In the genomic region with DNA sequence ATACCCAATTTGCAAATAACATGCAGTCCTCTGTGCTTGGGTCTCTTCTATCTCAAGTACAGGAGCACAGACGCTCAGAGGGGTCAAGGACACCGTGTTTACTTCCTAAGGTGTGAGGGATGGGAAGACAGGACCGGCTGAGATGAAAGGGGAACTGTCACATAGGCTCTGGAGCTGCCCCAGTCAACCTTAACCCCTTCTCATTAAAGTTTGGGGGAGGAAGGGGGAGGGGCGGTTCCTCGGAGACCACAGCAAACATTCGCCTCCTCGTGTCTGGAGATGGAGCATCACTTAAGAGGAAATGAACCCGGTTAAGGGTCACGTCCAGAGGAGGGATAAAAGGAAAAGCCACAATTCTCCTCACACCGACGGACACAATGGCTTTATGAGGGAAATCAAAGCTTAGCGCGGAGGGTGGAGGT, we compare ENCODE assay signal across 1 cellular context.
TF ChIP-seq lines count a peak whose summit lies in the region.

No MANE protein-coding gene starts in this region.

TF ChIP-seq in HepG2, 621 proteins besides CTCF, POLR2A, EP300 and RAD21 (continued from another document and continues in another):
- TF ChIP-seq, protein P1, sequence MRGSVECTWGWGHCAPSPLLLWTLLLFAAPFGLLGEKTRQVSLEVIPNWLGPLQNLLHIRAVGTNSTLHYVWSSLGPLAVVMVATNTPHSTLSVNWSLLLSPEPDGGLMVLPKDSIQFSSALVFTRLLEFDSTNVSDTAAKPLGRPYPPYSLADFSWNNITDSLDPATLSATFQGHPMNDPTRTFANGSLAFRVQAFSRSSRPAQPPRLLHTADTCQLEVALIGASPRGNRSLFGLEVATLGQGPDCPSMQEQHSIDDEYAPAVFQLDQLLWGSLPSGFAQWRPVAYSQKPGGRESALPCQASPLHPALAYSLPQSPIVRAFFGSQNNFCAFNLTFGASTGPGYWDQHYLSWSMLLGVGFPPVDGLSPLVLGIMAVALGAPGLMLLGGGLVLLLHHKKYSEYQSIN (CRISPR knock-in tag; IDR thresholded peaks at IDR 0.05; ENCODE audit: borderline replicate concordance), result no peak
- no peak for TF ChIP-seq ZSCAN31 (CRISPR knock-in tag; IDR thresholded peaks at IDR 0.05; ENCODE audit: low read depth)
- no peak for TF ChIP-seq PAX8 (CRISPR knock-in tag; IDR thresholded peaks at IDR 0.05; ENCODE audit: borderline replicate concordance)
- TF ChIP-seq, protein P2, sequence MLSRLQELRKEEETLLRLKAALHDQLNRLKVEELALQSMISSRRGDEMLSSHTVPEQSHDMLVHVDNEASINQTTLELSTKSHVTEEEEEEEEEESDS (CRISPR knock-in tag; IDR thresholded peaks at IDR 0.05; ENCODE audit: borderline replicate concordance), result no peak
- TF ChIP-seq, protein P3, sequence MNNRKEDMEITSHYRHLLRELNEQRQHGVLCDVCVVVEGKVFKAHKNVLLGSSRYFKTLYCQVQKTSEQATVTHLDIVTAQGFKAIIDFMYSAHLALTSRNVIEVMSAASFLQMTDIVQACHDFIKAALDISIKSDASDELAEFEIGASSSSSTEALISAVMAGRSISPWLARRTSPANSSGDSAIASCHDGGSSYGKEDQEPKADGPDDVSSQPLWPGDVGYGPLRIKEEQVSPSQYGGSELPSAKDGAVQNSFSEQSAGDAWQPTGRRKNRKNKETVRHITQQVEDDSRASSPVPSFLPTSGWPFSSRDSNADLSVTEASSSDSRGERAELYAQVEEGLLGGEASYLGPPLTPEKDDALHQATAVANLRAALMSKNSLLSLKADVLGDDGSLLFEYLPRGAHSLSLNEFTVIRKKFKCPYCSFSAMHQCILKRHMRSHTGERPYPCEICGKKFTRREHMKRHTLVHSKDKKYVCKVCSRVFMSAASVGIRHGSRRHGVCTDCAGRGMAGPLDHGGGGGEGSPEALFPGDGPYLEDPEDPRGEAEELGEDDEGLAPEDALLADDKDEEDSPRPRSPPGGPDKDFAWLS (CRISPR knock-in tag; IDR thresholded peaks at IDR 0.05; ENCODE audit: borderline replicate concordance), result no peak
- TF ChIP-seq ELF1 (CRISPR knock-in tag; IDR thresholded peaks at IDR 0.05), result no peak
- TF ChIP-seq, protein P4, sequence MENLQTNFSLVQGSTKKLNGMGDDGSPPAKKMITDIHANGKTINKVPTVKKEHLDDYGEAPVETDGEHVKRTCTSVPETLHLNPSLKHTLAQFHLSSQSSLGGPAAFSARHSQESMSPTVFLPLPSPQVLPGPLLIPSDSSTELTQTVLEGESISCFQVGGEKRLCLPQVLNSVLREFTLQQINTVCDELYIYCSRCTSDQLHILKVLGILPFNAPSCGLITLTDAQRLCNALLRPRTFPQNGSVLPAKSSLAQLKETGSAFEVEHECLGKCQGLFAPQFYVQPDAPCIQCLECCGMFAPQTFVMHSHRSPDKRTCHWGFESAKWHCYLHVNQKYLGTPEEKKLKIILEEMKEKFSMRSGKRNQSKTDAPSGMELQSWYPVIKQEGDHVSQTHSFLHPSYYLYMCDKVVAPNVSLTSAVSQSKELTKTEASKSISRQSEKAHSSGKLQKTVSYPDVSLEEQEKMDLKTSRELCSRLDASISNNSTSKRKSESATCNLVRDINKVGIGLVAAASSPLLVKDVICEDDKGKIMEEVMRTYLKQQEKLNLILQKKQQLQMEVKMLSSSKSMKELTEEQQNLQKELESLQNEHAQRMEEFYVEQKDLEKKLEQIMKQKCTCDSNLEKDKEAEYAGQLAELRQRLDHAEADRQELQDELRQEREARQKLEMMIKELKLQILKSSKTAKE (CRISPR knock-in tag; IDR thresholded peaks at IDR 0.05; ENCODE audit: borderline replicate concordance), result peak; percentile 92
- TF ChIP-seq, protein P5, sequence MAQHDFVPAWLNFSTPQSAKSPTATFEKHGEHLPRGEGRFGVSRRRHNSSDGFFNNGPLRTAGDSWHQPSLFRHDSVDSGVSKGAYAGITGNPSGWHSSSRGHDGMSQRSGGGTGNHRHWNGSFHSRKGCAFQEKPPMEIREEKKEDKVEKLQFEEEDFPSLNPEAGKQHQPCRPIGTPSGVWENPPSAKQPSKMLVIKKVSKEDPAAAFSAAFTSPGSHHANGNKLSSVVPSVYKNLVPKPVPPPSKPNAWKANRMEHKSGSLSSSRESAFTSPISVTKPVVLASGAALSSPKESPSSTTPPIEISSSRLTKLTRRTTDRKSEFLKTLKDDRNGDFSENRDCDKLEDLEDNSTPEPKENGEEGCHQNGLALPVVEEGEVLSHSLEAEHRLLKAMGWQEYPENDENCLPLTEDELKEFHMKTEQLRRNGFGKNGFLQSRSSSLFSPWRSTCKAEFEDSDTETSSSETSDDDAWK (CRISPR knock-in tag; IDR thresholded peaks at IDR 0.05), result no peak
- no peak for TF ChIP-seq TCF12 (IDR thresholded peaks at IDR 0.05)
- no peak for TF ChIP-seq TCF12 (CRISPR knock-in tag; IDR thresholded peaks at IDR 0.05)
- no peak for TF ChIP-seq MXI1 (IDR thresholded peaks at IDR 0.05; ENCODE audit: borderline replicate concordance, low read depth, low read length)
- no peak for TF ChIP-seq ZNF10 (CRISPR knock-in tag; IDR thresholded peaks at IDR 0.05; ENCODE audit: borderline replicate concordance, low read depth)
- no peak; the same call in 1 of the 2 replicates for TF ChIP-seq ZNF205 (CRISPR knock-in tag; IDR thresholded peaks at IDR 0.05)
- peak; percentile 64; the same call in 1 of the 2 replicates for TF ChIP-seq DMAP1 (CRISPR knock-in tag; IDR thresholded peaks at IDR 0.05)
- no peak for TF ChIP-seq TARDBP (CRISPR knock-in tag; IDR thresholded peaks at IDR 0.05)
- TF ChIP-seq, protein P6, sequence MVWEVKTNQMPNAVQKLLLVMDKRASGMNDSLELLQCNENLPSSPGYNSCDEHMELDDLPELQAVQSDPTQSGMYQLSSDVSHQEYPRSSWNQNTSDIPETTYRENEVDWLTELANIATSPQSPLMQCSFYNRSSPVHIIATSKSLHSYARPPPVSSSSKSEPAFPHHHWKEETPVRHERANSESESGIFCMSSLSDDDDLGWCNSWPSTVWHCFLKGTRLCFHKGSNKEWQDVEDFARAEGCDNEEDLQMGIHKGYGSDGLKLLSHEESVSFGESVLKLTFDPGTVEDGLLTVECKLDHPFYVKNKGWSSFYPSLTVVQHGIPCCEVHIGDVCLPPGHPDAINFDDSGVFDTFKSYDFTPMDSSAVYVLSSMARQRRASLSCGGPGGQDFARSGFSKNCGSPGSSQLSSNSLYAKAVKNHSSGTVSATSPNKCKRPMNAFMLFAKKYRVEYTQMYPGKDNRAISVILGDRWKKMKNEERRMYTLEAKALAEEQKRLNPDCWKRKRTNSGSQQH (CRISPR knock-in tag; IDR thresholded peaks at IDR 0.05; ENCODE audit: low read depth), result peak; percentile 42; the same call in 1 of the 2 replicates
- no peak for TF ChIP-seq NFATC3 (CRISPR knock-in tag; IDR thresholded peaks at IDR 0.05)
- peak; percentile 67; the same call in 1 of the 2 replicates for TF ChIP-seq NFIC (IDR thresholded peaks at IDR 0.05; ENCODE audit: low read length)
- no peak for TF ChIP-seq SPEN (CRISPR knock-in tag; IDR thresholded peaks at IDR 0.05; ENCODE audit: low read depth)
- TF ChIP-seq HNF4G (IDR thresholded peaks at IDR 0.05; ENCODE audit: borderline replicate concordance, low read depth, low read length), result peak; percentile 6; the same call in 1 of the 2 replicates
- TF ChIP-seq HNF4G (CRISPR knock-in tag; IDR thresholded peaks at IDR 0.05; ENCODE audit: borderline replicate concordance, low read depth), result no peak; the same call in 1 of the 2 replicates
- TF ChIP-seq ZNF572 (CRISPR knock-in tag; IDR thresholded peaks at IDR 0.05), result no peak
- TF ChIP-seq SIN3A (IDR thresholded peaks at IDR 0.05; ENCODE audit: borderline replicate concordance, low read depth, low read length), result peak; percentile 11; the same call in 1 of the 2 replicates
- TF ChIP-seq SETDB1 (CRISPR knock-in tag; IDR thresholded peaks at IDR 0.05; ENCODE audit: borderline replicate concordance), result no peak
- TF ChIP-seq, protein P7, sequence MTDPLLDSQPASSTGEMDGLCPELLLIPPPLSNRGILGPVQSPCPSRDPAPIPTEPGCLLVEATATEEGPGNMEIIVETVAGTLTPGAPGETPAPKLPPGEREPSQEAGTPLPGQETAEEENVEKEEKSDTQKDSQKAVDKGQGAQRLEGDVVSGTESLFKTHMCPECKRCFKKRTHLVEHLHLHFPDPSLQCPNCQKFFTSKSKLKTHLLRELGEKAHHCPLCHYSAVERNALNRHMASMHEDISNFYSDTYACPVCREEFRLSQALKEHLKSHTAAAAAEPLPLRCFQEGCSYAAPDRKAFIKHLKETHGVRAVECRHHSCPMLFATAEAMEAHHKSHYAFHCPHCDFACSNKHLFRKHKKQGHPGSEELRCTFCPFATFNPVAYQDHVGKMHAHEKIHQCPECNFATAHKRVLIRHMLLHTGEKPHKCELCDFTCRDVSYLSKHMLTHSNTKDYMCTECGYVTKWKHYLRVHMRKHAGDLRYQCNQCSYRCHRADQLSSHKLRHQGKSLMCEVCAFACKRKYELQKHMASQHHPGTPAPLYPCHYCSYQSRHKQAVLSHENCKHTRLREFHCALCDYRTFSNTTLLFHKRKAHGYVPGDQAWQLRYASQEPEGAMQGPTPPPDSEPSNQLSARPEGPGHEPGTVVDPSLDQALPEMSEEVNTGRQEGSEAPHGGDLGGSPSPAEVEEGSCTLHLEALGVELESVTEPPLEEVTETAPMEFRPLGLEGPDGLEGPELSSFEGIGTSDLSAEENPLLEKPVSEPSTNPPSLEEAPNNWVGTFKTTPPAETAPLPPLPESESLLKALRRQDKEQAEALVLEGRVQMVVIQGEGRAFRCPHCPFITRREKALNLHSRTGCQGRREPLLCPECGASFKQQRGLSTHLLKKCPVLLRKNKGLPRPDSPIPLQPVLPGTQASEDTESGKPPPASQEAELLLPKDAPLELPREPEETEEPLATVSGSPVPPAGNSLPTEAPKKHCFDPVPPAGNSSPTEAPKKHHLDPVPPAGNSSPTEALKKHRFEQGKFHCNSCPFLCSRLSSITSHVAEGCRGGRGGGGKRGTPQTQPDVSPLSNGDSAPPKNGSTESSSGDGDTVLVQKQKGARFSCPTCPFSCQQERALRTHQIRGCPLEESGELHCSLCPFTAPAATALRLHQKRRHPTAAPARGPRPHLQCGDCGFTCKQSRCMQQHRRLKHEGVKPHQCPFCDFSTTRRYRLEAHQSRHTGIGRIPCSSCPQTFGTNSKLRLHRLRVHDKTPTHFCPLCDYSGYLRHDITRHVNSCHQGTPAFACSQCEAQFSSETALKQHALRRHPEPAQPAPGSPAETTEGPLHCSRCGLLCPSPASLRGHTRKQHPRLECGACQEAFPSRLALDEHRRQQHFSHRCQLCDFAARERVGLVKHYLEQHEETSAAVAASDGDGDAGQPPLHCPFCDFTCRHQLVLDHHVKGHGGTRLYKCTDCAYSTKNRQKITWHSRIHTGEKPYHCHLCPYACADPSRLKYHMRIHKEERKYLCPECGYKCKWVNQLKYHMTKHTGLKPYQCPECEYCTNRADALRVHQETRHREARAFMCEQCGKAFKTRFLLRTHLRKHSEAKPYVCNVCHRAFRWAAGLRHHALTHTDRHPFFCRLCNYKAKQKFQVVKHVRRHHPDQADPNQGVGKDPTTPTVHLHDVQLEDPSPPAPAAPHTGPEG (CRISPR knock-in tag; IDR thresholded peaks at IDR 0.05), result no peak
- TF ChIP-seq MTF2 (CRISPR knock-in tag; IDR thresholded peaks at IDR 0.05; ENCODE audit: borderline replicate concordance), result no peak
- no peak for TF ChIP-seq SMYD3 (CRISPR knock-in tag; IDR thresholded peaks at IDR 0.05)
- TF ChIP-seq, protein P8, sequence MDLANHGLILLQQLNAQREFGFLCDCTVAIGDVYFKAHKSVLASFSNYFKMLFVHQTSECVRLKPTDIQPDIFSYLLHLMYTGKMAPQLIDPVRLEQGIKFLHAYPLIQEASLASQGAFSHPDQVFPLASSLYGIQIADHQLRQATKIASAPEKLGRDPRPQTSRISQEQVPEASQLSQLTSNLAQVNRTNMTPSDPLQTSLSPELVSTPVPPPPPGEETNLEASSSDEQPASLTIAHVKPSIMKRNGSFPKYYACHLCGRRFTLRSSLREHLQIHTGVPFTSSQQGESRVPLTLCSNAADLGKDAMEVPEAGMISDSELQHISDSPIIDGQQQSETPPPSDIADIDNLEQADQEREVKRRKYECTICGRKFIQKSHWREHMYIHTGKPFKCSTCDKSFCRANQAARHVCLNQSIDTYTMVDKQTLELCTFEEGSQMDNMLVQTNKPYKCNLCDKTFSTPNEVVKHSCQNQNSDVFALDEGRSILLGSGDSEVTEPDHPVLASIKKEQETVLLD (CRISPR knock-in tag; IDR thresholded peaks at IDR 0.05; ENCODE audit: low read depth), result 0 out of 2 replicates have a peak, but pooled peaks have one; percentile 16
- TF ChIP-seq SRY (CRISPR knock-in tag; IDR thresholded peaks at IDR 0.05), result no peak
- TF ChIP-seq, protein P9, sequence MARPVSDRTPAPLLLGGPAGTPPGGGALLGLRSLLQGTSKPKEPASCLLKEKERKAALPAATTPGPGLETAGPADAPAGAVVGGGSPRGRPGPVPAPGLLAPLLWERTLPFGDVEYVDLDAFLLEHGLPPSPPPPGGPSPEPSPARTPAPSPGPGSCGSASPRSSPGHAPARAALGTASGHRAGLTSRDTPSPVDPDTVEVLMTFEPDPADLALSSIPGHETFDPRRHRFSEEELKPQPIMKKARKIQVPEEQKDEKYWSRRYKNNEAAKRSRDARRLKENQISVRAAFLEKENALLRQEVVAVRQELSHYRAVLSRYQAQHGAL (CRISPR knock-in tag; IDR thresholded peaks at IDR 0.05; ENCODE audit: not compliant biosample characterization), result no peak
- TF ChIP-seq, protein P10, sequence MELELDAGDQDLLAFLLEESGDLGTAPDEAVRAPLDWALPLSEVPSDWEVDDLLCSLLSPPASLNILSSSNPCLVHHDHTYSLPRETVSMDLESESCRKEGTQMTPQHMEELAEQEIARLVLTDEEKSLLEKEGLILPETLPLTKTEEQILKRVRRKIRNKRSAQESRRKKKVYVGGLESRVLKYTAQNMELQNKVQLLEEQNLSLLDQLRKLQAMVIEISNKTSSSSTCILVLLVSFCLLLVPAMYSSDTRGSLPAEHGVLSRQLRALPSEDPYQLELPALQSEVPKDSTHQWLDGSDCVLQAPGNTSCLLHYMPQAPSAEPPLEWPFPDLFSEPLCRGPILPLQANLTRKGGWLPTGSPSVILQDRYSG (CRISPR knock-in tag; IDR thresholded peaks at IDR 0.05), result no peak
- no peak for TF ChIP-seq ZNF546 (CRISPR knock-in tag; conservative IDR thresholded peaks at IDR 0.05)
- peak; percentile 12 for TF ChIP-seq ASH2L (IDR thresholded peaks at IDR 0.05; ENCODE audit: insufficient read length, low read depth, low read length)
- TF ChIP-seq ZNF207 (IDR thresholded peaks at IDR 0.05; ENCODE audit: borderline replicate concordance), result no peak
- TF ChIP-seq, protein P11, sequence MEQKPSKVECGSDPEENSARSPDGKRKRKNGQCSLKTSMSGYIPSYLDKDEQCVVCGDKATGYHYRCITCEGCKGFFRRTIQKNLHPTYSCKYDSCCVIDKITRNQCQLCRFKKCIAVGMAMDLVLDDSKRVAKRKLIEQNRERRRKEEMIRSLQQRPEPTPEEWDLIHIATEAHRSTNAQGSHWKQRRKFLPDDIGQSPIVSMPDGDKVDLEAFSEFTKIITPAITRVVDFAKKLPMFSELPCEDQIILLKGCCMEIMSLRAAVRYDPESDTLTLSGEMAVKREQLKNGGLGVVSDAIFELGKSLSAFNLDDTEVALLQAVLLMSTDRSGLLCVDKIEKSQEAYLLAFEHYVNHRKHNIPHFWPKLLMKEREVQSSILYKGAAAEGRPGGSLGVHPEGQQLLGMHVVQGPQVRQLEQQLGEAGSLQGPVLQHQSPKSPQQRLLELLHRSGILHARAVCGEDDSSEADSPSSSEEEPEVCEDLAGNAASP (CRISPR knock-in tag; IDR thresholded peaks at IDR 0.05; ENCODE audit: borderline replicate concordance), result peak; percentile 80; the same call in 1 of the 2 replicates
- TF ChIP-seq, protein P12, sequence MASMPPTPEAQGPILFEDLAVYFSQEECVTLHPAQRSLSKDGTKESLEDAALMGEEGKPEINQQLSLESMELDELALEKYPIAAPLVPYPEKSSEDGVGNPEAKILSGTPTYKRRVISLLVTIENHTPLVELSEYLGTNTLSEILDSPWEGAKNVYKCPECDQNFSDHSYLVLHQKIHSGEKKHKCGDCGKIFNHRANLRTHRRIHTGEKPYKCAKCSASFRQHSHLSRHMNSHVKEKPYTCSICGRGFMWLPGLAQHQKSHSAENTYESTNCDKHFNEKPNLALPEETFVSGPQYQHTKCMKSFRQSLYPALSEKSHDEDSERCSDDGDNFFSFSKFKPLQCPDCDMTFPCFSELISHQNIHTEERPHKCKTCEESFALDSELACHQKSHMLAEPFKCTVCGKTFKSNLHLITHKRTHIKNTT (CRISPR knock-in tag; IDR thresholded peaks at IDR 0.05), result no peak
- peak; percentile 90; the same call in 1 of the 2 replicates for TF ChIP-seq RXRA (CRISPR knock-in tag; IDR thresholded peaks at IDR 0.05)
